ENCODE assay signal across 8 cellular contexts in the genomic region with DNA sequence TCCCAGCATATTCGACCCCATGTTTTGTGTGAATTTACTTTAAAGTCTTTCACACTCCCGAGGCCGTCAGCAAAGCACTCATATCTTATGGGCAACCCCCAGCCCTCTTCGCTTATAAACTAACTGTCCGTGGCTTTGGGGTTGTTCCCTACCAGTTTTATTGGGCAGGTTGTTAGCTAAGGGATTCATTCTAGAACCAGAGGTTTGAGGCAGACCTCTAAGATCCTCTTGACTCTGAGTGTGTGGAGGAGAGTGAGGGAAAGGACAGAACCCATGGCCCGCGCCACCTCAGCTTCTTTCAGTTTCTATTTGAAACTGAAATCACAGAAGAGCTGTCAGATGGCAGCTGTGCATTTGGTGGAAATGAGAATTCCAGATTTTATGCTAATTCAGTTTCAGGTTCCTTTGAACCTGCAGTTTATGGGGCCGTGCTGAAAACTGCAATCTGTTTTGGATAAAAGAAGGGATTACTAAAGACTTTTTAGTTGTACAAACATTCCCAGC.
DNase-seq lines count a peak whose midpoint lies in the region; ATAC-seq and TF ChIP-seq lines count a peak whose summit lies in the region.

No MANE protein-coding gene starts in this region.

- H3K36me3 Mint-ChIP-seq in CD4-positive, alpha-beta T cell (ENCODE audit: low read depth), result no peaks in the 10 kb centered on the region
- no peaks in the 10 kb centered on the region for H3K36me3 Mint-ChIP-seq in activated naive CD4-positive, alpha-beta T cell treated with anti-CD3 and anti-CD28 coated beads, Interleukin-2, amount 50 U/mL, for 72 hours

- no peak for DNase-seq in CD4-positive, alpha-beta T cell
- DNase-seq in activated naive CD4-positive, alpha-beta T cell treated with anti-CD3 and anti-CD28 coated beads, Interleukin-2, amount 50 U/mL, for 72 hours (ENCODE audit: low spot score in 2 of 2), result no peak
- DNase-seq in thyroid gland (no peak), HUDEP-2 (lab: John Stamatoyannopoulos, UW; ENCODE audit: unreplicated experiment in 76 of 76) (no peak), MV-4-11 (lab: John Stamatoyannopoulos, UW) (no peak)

- peak overlapping the region; percentile 81 for H3K4me3 Mint-ChIP-seq in CD4-positive, alpha-beta T cell

- H3K9me3 Mint-ChIP-seq in CD4-positive, alpha-beta T cell, result no peaks in the 10 kb centered on the region
- peaks cover 1 to 5% of the 10 kb centered on the region in 2 donors for H3K9me3 Mint-ChIP-seq in activated naive CD4-positive, alpha-beta T cell treated with anti-CD3 and anti-CD28 coated beads, Interleukin-2, amount 50 U/mL, for 72 hours

- no peak overlapping the region for H3K4me3 ChIP-seq in thyroid gland (replicated peaks in 1 of 3)

- WGBS in thyroid gland, 2 donors, result 76 to 77% methylated on average over 8 of the region's 8 CpGs

- H3K36me3 ChIP-seq in thyroid gland, result no peaks in the 10 kb centered on the region

- intact Hi-C loops in CD4-positive, alpha-beta T cell (cut with DNase I, micrococcal nuclease), result no loop called here
- intact Hi-C loops in thyroid gland (cut with DNase I), result no loop called here

- H3K27ac ChIP-seq in CD4-positive, alpha-beta T cell (ENCODE audit: low read depth, low read length), result no peak overlapping the region
- H3K27ac ChIP-seq in thyroid gland, result no peak overlapping the region

- CTCF ChIA-PET in CD4-positive, alpha-beta T cell (lab: Charles Lee), result no interaction called here

- POLR2A ChIA-PET in CD4-positive, alpha-beta T cell (lab: Charles Lee), result interaction anchor here (0.9 to 1.8 kb wide), 3 partner anchors 9 to 17 kb away, joined by 3 to 7 read pairs (median 3); no protein-coding TSS in a partner anchor

- no peak for TF ChIP-seq CTCF in CD4-positive, alpha-beta T cell (IDR thresholded peaks at IDR 0.05)
- no peak for TF ChIP-seq CTCF in thyroid gland (IDR thresholded peaks at IDR 0.05)

- peak overlapping the region; percentile 77 for H3K27ac Mint-ChIP-seq in CD4-positive, alpha-beta T cell
- no peak overlapping the region for H3K27ac Mint-ChIP-seq in activated naive CD4-positive, alpha-beta T cell treated with anti-CD3 and anti-CD28 coated beads, Interleukin-2, amount 50 U/mL, for 72 hours

- no peak for TF ChIP-seq POLR2A in thyroid gland (IDR thresholded peaks at IDR 0.05)

- no peaks in the 10 kb centered on the region for H3K9me3 ChIP-seq in CD4-positive, alpha-beta T cell (ENCODE audit: control insufficient read depth, low read length)
- no peaks in the 10 kb centered on the region for H3K9me3 ChIP-seq in thyroid gland

- H3K27me3 ChIP-seq in CD4-positive, alpha-beta T cell (ENCODE audit: control insufficient read depth, insufficient read depth, low read length), result no peaks in the 10 kb centered on the region
- no peaks in the 10 kb centered on the region for H3K27me3 ChIP-seq in thyroid gland

- ATAC-seq in CD4-positive, alpha-beta T cell (ENCODE audit: poor library complexity), result peak; percentile 30
- ATAC-seq in GM19035 (IDR thresholded peaks at IDR 0.05; ENCODE audit: unreplicated experiment) (peak; percentile 72), HG03159 (IDR thresholded peaks at IDR 0.05; ENCODE audit: unreplicated experiment) (peak; percentile 80), GM18519 (IDR thresholded peaks at IDR 0.05; ENCODE audit: low FRiP score, unreplicated experiment) (no peak)
- ATAC-seq in activated naive CD4-positive, alpha-beta T cell treated with anti-CD3 and anti-CD28 coated beads, Interleukin-2, amount 50 U/mL, for 72 hours, result peak; percentile 49 to 63

- no peaks in the 10 kb centered on the region for H3K4me1 ChIP-seq in thyroid gland

- peaks cover 36% of the 10 kb centered on the region for H3K4me1 Mint-ChIP-seq in CD4-positive, alpha-beta T cell (ENCODE audit: low read depth)

- no peaks in the 10 kb centered on the region for H3K27me3 Mint-ChIP-seq in CD4-positive, alpha-beta T cell
